ENCODE assay signal across 23 cellular contexts in genomic region chr15:63837032-63837431, GRCh38. TPM values are rescaled to one million over a fixed set of nuclear protein-coding genes. Genes with fewer than 3 reads are reported as not detected.
DNase-seq lines count a peak whose midpoint lies in the region; ATAC-seq, FAIRE-seq and TF ChIP-seq lines count a peak whose summit lies in the region.
"Had no signal": no experiment of that assay in that cellular context is flagged by ENCODE, and none has a peak within 500 bp of the region (broad histone marks: within the 10 kb centered on the region; RNA-seq: fewer than 3 reads in every experiment).

No MANE protein-coding gene starts in this region.

- intact Hi-C loops in endothelial cell of umbilical vein (cut with micrococcal nuclease): no loop called here
- intact Hi-C loops in sigmoid colon (cut with DNase I): no loop called here
- intact Hi-C loops in uterus (cut with DNase I; ENCODE audit: low total_unique reads): no loop called here

- TF ChIP-seq CTCF in VCaP (conservative IDR thresholded peaks at IDR 0.05): no peak
- no peak for TF ChIP-seq CTCF in endothelial cell of umbilical vein (IDR thresholded peaks at IDR 0.05; ENCODE audit: extremely low read depth in 1 of 2, insufficient read depth in 1 of 2, low read depth in 1 of 2, low read length in 2 of 2)
- no peak for TF ChIP-seq CTCF in sigmoid colon (IDR thresholded peaks at IDR 0.05)
- TF ChIP-seq CTCF in uterus (IDR thresholded peaks at IDR 0.05): no peak

- H3K36me3 ChIP-seq in endothelial cell of umbilical vein (ENCODE audit: control insufficient read depth in 2 of 2, extremely low read depth in 1 of 2, insufficient read depth in 2 of 2, low read length in 2 of 2) (no peaks in the 10 kb centered on the region), sigmoid colon (no peaks in the 10 kb centered on the region), uterus (no peaks in the 10 kb centered on the region)

- H3K9me3 ChIP-seq in endothelial cell of umbilical vein (replicated peaks; ENCODE audit: control insufficient read depth, insufficient read depth, low read length): no peaks in the 10 kb centered on the region
- no peaks in the 10 kb centered on the region for H3K9me3 ChIP-seq in sigmoid colon
- H3K9me3 ChIP-seq in uterus: no peaks in the 10 kb centered on the region
- H3K9me3 ChIP-seq: BE2C, Caco-2 had no signal

- H2AFZ ChIP-seq in endothelial cell of umbilical vein (ENCODE audit: low read depth, low read length): no peak overlapping the region

- BruUV-seq in endothelial cell of umbilical vein (replicated peaks; lab: Mats Ljungman, UMichigan): no TSS peak

- dilution Hi-C loops in endothelial cell of umbilical vein (cut with MboI; ENCODE audit: extremely low pct_ligation_motif_present, low sequenced_read_pairs): no loop called here

- H4K20me1 ChIP-seq in endothelial cell of umbilical vein (replicated peaks; ENCODE audit: control insufficient read depth, extremely low read depth, insufficient read depth, low read length): no peaks in the 10 kb centered on the region

- TF ChIP-seq POLR2A in endothelial cell of umbilical vein (IDR thresholded peaks at IDR 0.05; ENCODE audit: low read depth, low read length) (no peak), sigmoid colon (IDR thresholded peaks at IDR 0.05) (no peak), uterus (IDR thresholded peaks at IDR 0.05) (no peak)

- no peak overlapping the region for H3K4me3 ChIP-seq in endothelial cell of umbilical vein (replicated peaks in 1 of 3; ENCODE audit: insufficient read depth in 1 of 3, low read depth in 1 of 3, low read length in 3 of 3)
- no peak overlapping the region for H3K4me3 ChIP-seq in sigmoid colon
- no peak overlapping the region for H3K4me3 ChIP-seq in uterus

- H3K4me2 ChIP-seq in endothelial cell of umbilical vein (ENCODE audit: insufficient read depth, low read length): peak overlapping the region; percentile 35

- H3K9me1 ChIP-seq in endothelial cell of umbilical vein (replicated peaks; ENCODE audit: control insufficient read depth, extremely low read depth, insufficient read depth, low read length): no peaks in the 10 kb centered on the region

- H3K9ac ChIP-seq in endothelial cell of umbilical vein (replicated peaks; ENCODE audit: extremely low read depth, insufficient read depth, low read length): peak overlapping the region; percentile 77

- no peaks in the 10 kb centered on the region for H3K27me3 ChIP-seq in endothelial cell of umbilical vein (ENCODE audit: control insufficient read depth in 2 of 2, insufficient read depth in 2 of 2, low read length in 2 of 2)
- no peaks in the 10 kb centered on the region for H3K27me3 ChIP-seq in sigmoid colon
- no peaks in the 10 kb centered on the region for H3K27me3 ChIP-seq in uterus
- H3K27me3 ChIP-seq: BE2C had no signal

- WGBS in sigmoid colon, 2 donors: 87 to 88% methylated on average over 4 of the region's 4 CpGs

- TF ChIP-seq EP300 in sigmoid colon (IDR thresholded peaks at IDR 0.05): no peak

- H3K4me1 ChIP-seq in endothelial cell of umbilical vein (ENCODE audit: control insufficient read depth, extremely low read depth, insufficient read depth, low read length) (peaks cover 46% of the 10 kb centered on the region), sigmoid colon (peaks cover 0 to 24% (median 15%) of the 10 kb centered on the region in 4 donors), uterus (no peaks in the 10 kb centered on the region)
- H3K4me1 ChIP-seq: BE2C had no signal

- ATAC-seq in GM21717 (IDR thresholded peaks at IDR 0.05; ENCODE audit: unreplicated experiment) (no peak), HG03565 (IDR thresholded peaks at IDR 0.05; ENCODE audit: unreplicated experiment) (no peak), HG02840 (IDR thresholded peaks at IDR 0.05; ENCODE audit: low FRiP score, unreplicated experiment) (no peak)
- ATAC-seq: HCT116, HepG2 had no signal

- no peak for FAIRE-seq in endothelial cell of umbilical vein (lab: Jason Lieb, UNC)
- FAIRE-seq: A204.1, D721Med, G401.6, GM12891, GM19239, HepG2 had no signal

- CTCF ChIA-PET in endothelial cell of umbilical vein (lab: Charles Lee): interaction anchor here (0.7 to 2.0 kb wide), 17 partner anchors 11 to 234 kb away, joined by 3 to 20 read pairs (median 5); partner anchors contain the start of gene DAPK2

- DNase-seq in endothelial cell of umbilical vein (ENCODE audit: low read depth, low spot score) (no peak), sigmoid colon (no peak), uterus (no peak)
- DNase-seq: ACHN; BE2C; C1 segment of cervical spinal cord; Caco-2; CD4-positive, CD25-positive, alpha-beta regulatory T cell; CD8-positive, alpha-beta memory T cell; GOT3; H7; HFFc6 had no signal

- H3K79me2 ChIP-seq in endothelial cell of umbilical vein (ENCODE audit: control insufficient read depth, insufficient read depth, low read length): peaks cover 10% of the 10 kb centered on the region

- H3K27ac ChIP-seq in VCaP (peak overlapping the region; percentile 57), endothelial cell of umbilical vein (ENCODE audit: insufficient read depth, low read depth, low read length) (peak overlapping the region; percentile 97), sigmoid colon (peak overlapping the region in 3 of 4 donors; percentile 34 to 56 (median 48)), uterus (peak overlapping the region; percentile 19 to 39)

- POLR2A ChIA-PET in endothelial cell of umbilical vein (lab: Charles Lee): no interaction called here

TF ChIP-seq in endothelial cell of umbilical vein, 7 proteins besides CTCF, POLR2A, EP300 and RAD21:
- TF ChIP-seq, protein P1, sequence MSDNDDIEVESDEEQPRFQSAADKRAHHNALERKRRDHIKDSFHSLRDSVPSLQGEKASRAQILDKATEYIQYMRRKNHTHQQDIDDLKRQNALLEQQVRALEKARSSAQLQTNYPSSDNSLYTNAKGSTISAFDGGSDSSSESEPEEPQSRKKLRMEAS (IDR thresholded peaks at IDR 0.05; ENCODE audit: insufficient read depth, insufficient read length): no peak
- TF ChIP-seq EZH2 (IDR thresholded peaks at IDR 0.05; ENCODE audit: borderline replicate concordance, low read depth, low read length, severe bottlenecking) (no peak), MYC (IDR thresholded peaks at IDR 0.05; ENCODE audit: low read depth, low read length) (no peak), GATA2 (IDR thresholded peaks at IDR 0.05; ENCODE audit: insufficient read depth, insufficient read length, low read depth, low read length) (no peak), JUN (IDR thresholded peaks at IDR 0.05; ENCODE audit: borderline replicate concordance, insufficient read depth, insufficient read length, low read depth) (no peak)

RNA-seq across cellular contexts. Expression of gene HERC1, which starts 3.3 kb away (rescaled TPM):
- total RNA-seq in endothelial cell of umbilical vein: 104 and 109 TPM in 2 replicates
- polyA plus RNA-seq in endothelial cell of umbilical vein: 49.6 and 54.4 TPM in 2 replicates
- polyA plus RNA-seq in endothelial cell of umbilical vein (2011; cell fraction: cytosol; rRNA removed): 59.9 and 64.0 TPM in 2 replicates
- 124 and 148 TPM in 2 replicates for polyA plus RNA-seq in endothelial cell of umbilical vein (2011; cell fraction: nucleus; rRNA removed)
- polyA plus RNA-seq in endothelial cell of umbilical vein (2012): 47.9 and 50.9 TPM in 2 replicates
- 213 and 253 TPM in 2 replicates for polyA minus RNA-seq in endothelial cell of umbilical vein
- 46.2 TPM for polyA minus RNA-seq in endothelial cell of umbilical vein (2011; cell fraction: cytosol; rRNA and poly(A)+ RNA removed)
- 292 and 343 TPM in 2 replicates for polyA minus RNA-seq in endothelial cell of umbilical vein (2011; cell fraction: nucleus; rRNA and poly(A)+ RNA removed)
- 100 to 1,000 TPM; 107 to 142 (median 118) TPM for total RNA-seq in sigmoid colon
- polyA plus RNA-seq in sigmoid colon: 10 to 100 TPM; 12.5 to 38.2 (median 19.2) TPM
- total RNA-seq in uterus: 100 to 1,000 TPM in 3 of 4 donors, 10 to 100 TPM in 1; 27.6 to 193 (median 131) TPM

Comparison
In these comparisons a context has a peak if more than half of its experiments do, and no peak if none do; other contexts are left out.
1. H3K27ac ChIP-seq: peak in every context shown above with its lines; median percentile 97 in endothelial cell of umbilical vein; 57 in VCaP; 48 in sigmoid colon; 29 in uterus.